ENCODE assay signal across 17 cellular contexts in the genomic region with DNA sequence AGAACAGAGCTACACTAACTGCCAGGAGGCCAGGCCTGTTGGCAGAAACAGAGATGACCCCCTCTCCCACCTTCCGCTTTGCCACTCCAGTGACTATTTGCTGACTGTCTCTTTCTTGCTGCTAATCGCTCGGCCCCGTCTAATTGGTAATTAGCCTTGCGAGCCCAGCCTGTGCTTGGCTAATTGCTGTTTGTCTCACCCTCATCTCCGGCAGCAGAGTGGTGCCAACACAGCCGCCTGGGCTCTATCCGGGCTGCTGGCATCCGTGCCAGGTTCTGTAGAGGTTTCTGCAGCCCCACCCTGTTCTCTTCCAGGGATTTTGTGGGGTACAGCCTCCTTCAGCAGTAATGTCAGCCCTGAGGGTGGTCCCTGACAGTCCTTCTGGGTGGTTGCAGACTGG. TPM values are rescaled to one million over a fixed set of nuclear protein-coding genes. Genes with fewer than 3 reads are reported as not detected.
"Had no signal": no experiment of that assay in that cellular context is flagged by ENCODE, and none has a peak within 500 bp of the region (broad histone marks: within the 10 kb centered on the region; RNA-seq: fewer than 3 reads in every experiment).

No MANE protein-coding gene starts in this region.

- H3K4me1 ChIP-seq: gastroesophageal sphincter, lower lobe of right lung, pancreas had no signal

- H3K27me3 ChIP-seq: neural progenitor cell had no signal

- ATAC-seq: activated CD8-positive, alpha-beta T cell treated with anti-CD3 and anti-CD28 coated beads for 36 hours; activated T-cell treated with anti-CD3 and anti-CD28 coated beads, Interleukin-2, amount 50 U/mL, for 4 hours; gastroesophageal sphincter; heart right ventricle; left cardiac atrium; lower lobe of right lung; pancreas had no signal

- H3K9me3 ChIP-seq: gastroesophageal sphincter, heart right ventricle, lower lobe of right lung, pancreas, thoracic aorta had no signal

- H3K9ac ChIP-seq: neural progenitor cell had no signal

- DNase-seq: activated B cell treated with CpG ODN at 0.5 μM for 24 hours; activated CD4-positive, alpha-beta T cell treated with anti-CD3 and anti-CD28 coated beads for 48 hours; activated CD8-positive, alpha-beta T cell treated with anti-CD3 and anti-CD28 coated beads for 36 hours; activated gamma-delta T cell; activated naive CD8-positive, alpha-beta T cell treated with anti-CD3 and anti-CD28 coated beads for 36 hours; activated T-cell treated with anti-CD3 and anti-CD28 coated beads, Interleukin-2, amount 50 U/mL, for 4 hours; brain microvascular endothelial cell; dermis blood vessel endothelial cell; erythroblast; heart right ventricle; left cardiac atrium; lower lobe of right lung; stimulated activated CD4-positive, alpha-beta T cell treated with anti-CD3 and anti-CD28 coated beads, Interleukin-1b, Interleukin-23, amount 100 ng/mL, for 48 hours had no signal

- H3K36me3 ChIP-seq: brain microvascular endothelial cell, gastroesophageal sphincter, heart right ventricle, lower lobe of right lung, neural progenitor cell, pancreas, thoracic aorta had no signal

- H3K4me2 ChIP-seq: neural progenitor cell had no signal

- H3K4me3 ChIP-seq: gastroesophageal sphincter, heart right ventricle, lower lobe of right lung, neural progenitor cell, pancreas, thoracic aorta had no signal

- H3K27ac ChIP-seq: brain microvascular endothelial cell, gastroesophageal sphincter, heart right ventricle, lower lobe of right lung, neural progenitor cell, pancreas, thoracic aorta had no signal

RNA-seq across cellular contexts. Expression of a gene that starts 53.0 kb away (rescaled TPM):
- total RNA-seq: dermis blood vessel endothelial cell had no signal
